In the genomic region with DNA sequence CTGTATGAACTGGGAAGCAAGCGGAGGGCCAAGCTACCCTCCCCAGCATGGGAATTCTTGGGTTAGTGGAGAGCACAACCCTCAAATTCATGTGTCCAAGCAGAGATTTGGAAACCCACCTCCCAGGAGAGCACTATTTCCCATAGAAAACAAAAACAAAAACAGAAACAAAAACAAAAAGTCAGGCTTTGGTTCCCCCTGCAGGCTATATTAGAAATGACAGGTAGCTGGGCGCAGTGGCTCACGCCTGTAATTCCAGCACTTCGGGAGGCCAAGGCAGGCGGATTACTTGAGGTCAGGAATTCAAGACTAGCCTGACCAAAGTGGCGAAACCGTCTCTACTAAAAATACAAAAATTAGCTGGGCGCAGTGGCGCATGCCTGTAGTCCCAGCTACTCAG, we compare ENCODE assay signal across 9 cellular contexts. TPM values are rescaled to one million over a fixed set of nuclear protein-coding genes. Genes with fewer than 3 reads are reported as not detected.
A peak's percentile ranks its signal among the peaks of the same experiment; 100 is the strongest.
DNase-seq lines count a peak whose midpoint lies in the region; ATAC-seq and TF ChIP-seq lines count a peak whose summit lies in the region.
"Had no signal": no experiment of that assay in that cellular context is flagged by ENCODE, and none has a peak within 500 bp of the region (broad histone marks: within the 10 kb centered on the region; RNA-seq: fewer than 3 reads in every experiment).

No MANE protein-coding gene starts in this region.

- CTCF ChIA-PET in activated CD4-positive, alpha-beta T cell treated with anti-CD3 and anti-CD28 coated beads for 36 hours (lab: Charles Lee) = interaction anchor here (0.6 to 8.0 kb wide), 30 partner anchors 10 to 508 kb away, joined by 3 to 90 read pairs (median 4); a partner anchor contains a TSS

- H3K36me3 ChIP-seq in RWPE2 (ENCODE audit: low read depth) = peaks cover 5% of the 10 kb centered on the region; the same call in 1 of the 2 replicates
- no peaks in the 10 kb centered on the region for H3K36me3 ChIP-seq in endodermal cell (ENCODE audit: control insufficient read depth, insufficient read depth, low read length)

- TF ChIP-seq CTCF in RWPE2 (IDR thresholded peaks at IDR 0.05; ENCODE audit: poor library complexity, severe bottlenecking) (peak; percentile 78), endodermal cell (conservative IDR thresholded peaks at IDR 0.05) (peak; percentile 89)

- no peaks in the 10 kb centered on the region for H3K9me3 Mint-ChIP-seq in activated CD4-positive, alpha-beta T cell treated with anti-CD3 and anti-CD28 coated beads for 36 hours (ENCODE audit: low read depth)
- H3K9me3 Mint-ChIP-seq in endodermal cell = no peaks in the 10 kb centered on the region
- no peaks in the 10 kb centered on the region for H3K9me3 Mint-ChIP-seq in natural killer cell treated with Interleukin-12 subunit alpha and Interleukin-12 subunit beta and Interleukin-15 and Interleukin-18, amount 100 ng/mL, for 72 hours
- H3K9me3 Mint-ChIP-seq: activated T-cell treated with anti-CD3 and anti-CD28 coated beads, Interleukin-2, amount 50 U/mL, for 72 hours had no signal

- intact Hi-C loops in activated CD4-positive, alpha-beta T cell treated with anti-CD3 and anti-CD28 coated beads for 36 hours (cut with DNase I, micrococcal nuclease) = loop anchor here in 1 of 2 experiments (5.0 kb wide), 2 partner anchors 534 to 739 kb away; a partner anchor contains a TSS

- H3K4me3 ChIP-seq in RWPE2 (ENCODE audit: severe bottlenecking) (no peak overlapping the region), endodermal cell (ENCODE audit: low read length) (no peak overlapping the region)

- H3K9ac ChIP-seq in endodermal cell (ENCODE audit: extremely low read depth, low read length, poor library complexity, severe bottlenecking) = no peak overlapping the region

- peaks cover 10% of the 10 kb centered on the region for H3K36me3 Mint-ChIP-seq in activated CD4-positive, alpha-beta T cell treated with anti-CD3 and anti-CD28 coated beads for 36 hours (ENCODE audit: low read depth)
- H3K36me3 Mint-ChIP-seq in endodermal cell (ENCODE audit: low read depth) = no peaks in the 10 kb centered on the region
- no peaks in the 10 kb centered on the region for H3K36me3 Mint-ChIP-seq in natural killer cell treated with Interleukin-12 subunit alpha and Interleukin-12 subunit beta and Interleukin-15 and Interleukin-18, amount 100 ng/mL, for 72 hours

- peak; percentile 47 for DNase-seq in activated CD4-positive, alpha-beta T cell treated with anti-CD3 and anti-CD28 coated beads for 36 hours
- DNase-seq in activated CD4-positive, alpha-beta T cell treated with anti-CD3 and anti-CD28 coated beads for 1 hour = no peak
- DNase-seq in RWPE2 (ENCODE audit: low spot score) = no peak
- peak; percentile 86 for DNase-seq in endodermal cell
- no peak for DNase-seq in natural killer cell treated with Interleukin-12 subunit alpha and Interleukin-12 subunit beta and Interleukin-15 and Interleukin-18, amount 100 ng/mL, for 72 hours (ENCODE audit: low spot score)
- DNase-seq in GOT3 (lab: John Stamatoyannopoulos, UW) = no peak

- H3K27me3 ChIP-seq in RWPE2 (ENCODE audit: insufficient read depth, poor library complexity, severe bottlenecking) (no peaks in the 10 kb centered on the region), endodermal cell (ENCODE audit: control insufficient read depth, insufficient read depth, low read length, poor library complexity, severe bottlenecking) (no peaks in the 10 kb centered on the region)

- H3K4me3 Mint-ChIP-seq in activated CD4-positive, alpha-beta T cell treated with anti-CD3 and anti-CD28 coated beads for 36 hours = no peak overlapping the region
- no peak overlapping the region for H3K4me3 Mint-ChIP-seq in endodermal cell
- H3K4me3 Mint-ChIP-seq in natural killer cell treated with Interleukin-12 subunit alpha and Interleukin-12 subunit beta and Interleukin-15 and Interleukin-18, amount 100 ng/mL, for 72 hours = peak overlapping the region; percentile 15

- POLR2A ChIA-PET in activated CD4-positive, alpha-beta T cell treated with anti-CD3 and anti-CD28 coated beads for 36 hours (lab: Charles Lee) = interaction anchor here (0.7 kb wide), 1 partner anchor 75 kb away, joined by 3 read pairs; no protein-coding TSS in a partner anchor

- peak; percentile 34 for ATAC-seq in activated CD4-positive, alpha-beta T cell treated with anti-CD3 and anti-CD28 coated beads for 36 hours
- ATAC-seq in RWPE2 (ENCODE audit: low read depth) (0 out of 3 replicates have a peak, but pooled peaks have one; percentile 36), GM18517 (IDR thresholded peaks at IDR 0.05; ENCODE audit: unreplicated experiment) (no peak), GM19035 (IDR thresholded peaks at IDR 0.05; ENCODE audit: unreplicated experiment) (no peak)
- peak in 1 of 2 donors; percentile 44 for ATAC-seq in natural killer cell treated with Interleukin-12 subunit alpha and Interleukin-12 subunit beta and Interleukin-15 and Interleukin-18, amount 100 ng/mL, for 72 hours
- ATAC-seq: activated T-cell treated with anti-CD3 and anti-CD28 coated beads, Interleukin-2, amount 50 U/mL, for 72 hours had no signal

- H3K27ac ChIP-seq in RWPE2 (ENCODE audit: poor library complexity, severe bottlenecking) = no peak overlapping the region
- H3K27ac ChIP-seq in endodermal cell (ENCODE audit: low read depth, low read length) = no peak overlapping the region

- WGBS in endodermal cell (ENCODE audit: insufficient coverage in 1 of 2, insufficient read length in 1 of 2), 2 experiments = 32 to 36% methylated on average over 9 of the region's 9 CpGs

- H3K27me3 Mint-ChIP-seq in activated CD4-positive, alpha-beta T cell treated with anti-CD3 and anti-CD28 coated beads for 36 hours = no peaks in the 10 kb centered on the region
- no peaks in the 10 kb centered on the region for H3K27me3 Mint-ChIP-seq in endodermal cell (ENCODE audit: insufficient read depth)
- H3K27me3 Mint-ChIP-seq in natural killer cell treated with Interleukin-12 subunit alpha and Interleukin-12 subunit beta and Interleukin-15 and Interleukin-18, amount 100 ng/mL, for 72 hours = no peaks in the 10 kb centered on the region

- peaks cover 18% of the 10 kb centered on the region for H3K4me1 Mint-ChIP-seq in activated CD4-positive, alpha-beta T cell treated with anti-CD3 and anti-CD28 coated beads for 36 hours
- H3K4me1 Mint-ChIP-seq in endodermal cell = peaks cover 6% of the 10 kb centered on the region
- peaks cover 0 to 13% of the 10 kb centered on the region in 2 donors for H3K4me1 Mint-ChIP-seq in natural killer cell treated with Interleukin-12 subunit alpha and Interleukin-12 subunit beta and Interleukin-15 and Interleukin-18, amount 100 ng/mL, for 72 hours (ENCODE audit: low read depth in 2 of 2)

- H3K4me1 ChIP-seq in RWPE2 (ENCODE audit: insufficient read depth, poor library complexity, severe bottlenecking) (no peaks in the 10 kb centered on the region), endodermal cell (ENCODE audit: control insufficient read depth, insufficient read depth, low read length) (peaks cover 2% of the 10 kb centered on the region)

- no peaks in the 10 kb centered on the region for H3K9me3 ChIP-seq in RWPE2 (ENCODE audit: severe bottlenecking)
- no peaks in the 10 kb centered on the region for H3K9me3 ChIP-seq in endodermal cell (ENCODE audit: control insufficient read depth, low read length)

- no peak overlapping the region for H3K27ac Mint-ChIP-seq in activated CD4-positive, alpha-beta T cell treated with anti-CD3 and anti-CD28 coated beads for 36 hours
- H3K27ac Mint-ChIP-seq in endodermal cell = peak overlapping the region; percentile 69
- H3K27ac Mint-ChIP-seq in natural killer cell treated with Interleukin-12 subunit alpha and Interleukin-12 subunit beta and Interleukin-15 and Interleukin-18, amount 100 ng/mL, for 72 hours = no peak overlapping the region
- H3K27ac Mint-ChIP-seq: activated T-cell treated with anti-CD3 and anti-CD28 coated beads, Interleukin-2, amount 50 U/mL, for 72 hours had no signal

RNA-seq across cellular contexts. Expression of a gene that starts 10.8 kb away (rescaled TPM):
- 10 to 100 TPM; 16.2 to 20.3 TPM for total RNA-seq in activated CD4-positive, alpha-beta T cell treated with anti-CD3 and anti-CD28 coated beads for 36 hours
- 10 to 100 TPM in 1 of 2 donors, 1 to 10 TPM in 1; 8.6 to 10.8 TPM for total RNA-seq in endodermal cell
- polyA plus RNA-seq in endodermal cell (2013, experiment 1 of 2) = 17.8 TPM
- 15.8 TPM for polyA plus RNA-seq in endodermal cell (2013, experiment 2 of 2)
- total RNA-seq in natural killer cell treated with Interleukin-12 subunit alpha and Interleukin-12 subunit beta and Interleukin-15 and Interleukin-18, amount 100 ng/mL, for 72 hours = 10 to 100 TPM; 17.1 to 39.0 TPM

RNA-seq across cellular contexts. Expression of a gene that starts 12.4 kb away (rescaled TPM):
- 10 to 100 TPM; 13.6 to 18.6 TPM for total RNA-seq in activated CD4-positive, alpha-beta T cell treated with anti-CD3 and anti-CD28 coated beads for 36 hours
- 10 to 100 TPM; 23.8 to 29.3 TPM for total RNA-seq in endodermal cell
- 25.6 TPM for polyA plus RNA-seq in endodermal cell (2013, experiment 1 of 2)
- 22.5 TPM for polyA plus RNA-seq in endodermal cell (2013, experiment 2 of 2)
- total RNA-seq in natural killer cell treated with Interleukin-12 subunit alpha and Interleukin-12 subunit beta and Interleukin-15 and Interleukin-18, amount 100 ng/mL, for 72 hours = 10 to 100 TPM; 12.7 to 13.1 TPM

RNA-seq across cellular contexts. Expression of a gene that starts 13.8 kb away (rescaled TPM):
- under 1 TPM; 0.27 to 0.28 TPM for total RNA-seq in activated CD4-positive, alpha-beta T cell treated with anti-CD3 and anti-CD28 coated beads for 36 hours
- total RNA-seq in endodermal cell = not detected
- polyA plus RNA-seq in endodermal cell (2013, experiment 1 of 2) = 0.50 TPM
- polyA plus RNA-seq in endodermal cell (2013, experiment 2 of 2) = 0.12 TPM
- total RNA-seq in natural killer cell treated with Interleukin-12 subunit alpha and Interleukin-12 subunit beta and Interleukin-15 and Interleukin-18, amount 100 ng/mL, for 72 hours = not detected

RNA-seq across cellular contexts. Expression of a gene that starts 21.3 kb away (rescaled TPM):
- total RNA-seq in activated CD4-positive, alpha-beta T cell treated with anti-CD3 and anti-CD28 coated beads for 36 hours = 100 to 1,000 TPM; 134 to 151 TPM
- total RNA-seq in endodermal cell = 100 to 1,000 TPM; 143 to 183 TPM
- 122 TPM for polyA plus RNA-seq in endodermal cell (2013, experiment 1 of 2)
- polyA plus RNA-seq in endodermal cell (2013, experiment 2 of 2) = 109 TPM
- 100 to 1,000 TPM; 170 to 211 TPM for total RNA-seq in natural killer cell treated with Interleukin-12 subunit alpha and Interleukin-12 subunit beta and Interleukin-15 and Interleukin-18, amount 100 ng/mL, for 72 hours

RNA-seq across cellular contexts. Expression of a gene that starts 40.5 kb away (rescaled TPM):
- 1 to 10 TPM in 1 of 2 experiments, under 1 TPM in 1; 0.98 to 1.6 TPM for total RNA-seq in activated CD4-positive, alpha-beta T cell treated with anti-CD3 and anti-CD28 coated beads for 36 hours
- 1 to 10 TPM; 1.6 to 2.9 TPM for total RNA-seq in endodermal cell
- 0.46 TPM for polyA plus RNA-seq in endodermal cell (2013, experiment 1 of 2)
- 0.87 TPM for polyA plus RNA-seq in endodermal cell (2013, experiment 2 of 2)
- 1 to 10 TPM; 1.4 to 3.8 TPM for total RNA-seq in natural killer cell treated with Interleukin-12 subunit alpha and Interleukin-12 subunit beta and Interleukin-15 and Interleukin-18, amount 100 ng/mL, for 72 hours

Comparison
In these comparisons a context has a peak if more than half of its experiments do, and no peak if none do; other contexts are left out.
1. DNase-seq: peak in activated CD4-positive, alpha-beta T cell treated with anti-CD3 and anti-CD28 coated beads for 36 hours (single experiment) and endodermal cell (single experiment); none in activated CD4-positive, alpha-beta T cell treated with anti-CD3 and anti-CD28 coated beads for 1 hour (single experiment), RWPE2 (single experiment), natural killer cell treated with Interleukin-12 subunit alpha and Interleukin-12 subunit beta and Interleukin-15 and Interleukin-18, amount 100 ng/mL, for 72 hours (single experiment) and GOT3 (single experiment).
2. ATAC-seq: peak in activated CD4-positive, alpha-beta T cell treated with anti-CD3 and anti-CD28 coated beads for 36 hours (single experiment) and RWPE2 (single experiment); none in GM18517 (single experiment) and GM19035 (single experiment).